13 cellular contexts compared by ENCODE assay signal in the genomic region with DNA sequence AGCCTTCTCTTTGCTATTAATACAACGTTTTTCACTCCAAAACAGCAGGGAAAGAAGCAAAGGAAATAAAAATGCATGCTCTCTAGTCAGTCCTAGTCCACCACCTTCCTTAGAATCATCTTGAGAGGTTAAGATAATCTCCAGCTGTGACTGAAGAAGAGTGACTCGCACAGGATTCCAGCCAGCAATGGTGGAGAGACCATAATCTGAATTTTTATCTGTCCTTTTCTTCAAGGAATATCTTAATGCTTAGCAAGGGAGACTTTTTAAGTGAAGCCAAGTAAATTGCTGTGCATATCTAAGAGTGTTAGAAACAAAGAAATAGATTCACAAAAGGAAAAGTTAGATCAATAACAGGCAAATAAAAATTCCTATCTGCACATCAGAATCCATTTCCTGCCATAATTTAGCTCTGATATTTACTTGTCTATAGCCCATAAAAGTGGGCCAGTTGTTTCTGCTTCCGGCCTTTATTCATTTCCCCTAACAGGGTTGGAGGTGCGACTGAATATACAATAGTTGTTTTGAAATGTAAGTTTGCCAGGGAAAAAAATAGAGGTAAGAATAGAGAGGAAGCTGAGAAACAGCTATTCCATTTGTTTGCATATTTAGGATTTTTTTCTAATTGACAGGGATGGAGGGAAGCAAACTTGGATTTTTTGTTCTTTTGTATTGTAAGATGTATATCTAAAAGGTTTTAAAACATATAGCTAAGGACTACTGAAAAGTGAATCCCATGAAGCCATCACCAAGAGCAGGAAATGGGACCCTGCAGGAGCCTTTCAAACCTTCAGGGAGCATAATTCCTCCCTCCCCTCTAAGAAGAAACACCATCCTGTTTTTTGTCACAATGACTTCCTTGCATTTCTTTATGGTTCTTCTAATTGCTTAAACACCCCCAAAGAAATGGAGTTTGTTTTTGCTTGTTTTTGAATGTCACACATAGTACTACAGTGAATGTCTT.
A peak's percentile ranks its signal among the peaks of the same experiment; 100 is the strongest.
DNase-seq lines count a peak whose midpoint lies in the region; ATAC-seq and TF ChIP-seq lines count a peak whose summit lies in the region.
"Had no signal": no experiment of that assay in that cellular context is flagged by ENCODE, and none has a peak within 500 bp of the region (broad histone marks: within the 10 kb centered on the region; RNA-seq: fewer than 3 reads in every experiment).

No MANE protein-coding gene starts in this region.

- TF ChIP-seq CTCF in endodermal cell (conservative IDR thresholded peaks at IDR 0.05): no peak
- no peak for TF ChIP-seq CTCF in mucosa of descending colon (IDR thresholded peaks at IDR 0.05)

- DNase-seq in EL (peak; percentile 16), NCI-H146 treated with DMSO at 0.1 percent for 48 hours (lab: John Stamatoyannopoulos, UW; ENCODE audit: unreplicated experiment) (peak; percentile 73), endodermal cell (no peak), mucosa of descending colon (no peak), NCI-H1092 (lab: John Stamatoyannopoulos, UW) (no peak), GOT3 (lab: John Stamatoyannopoulos, UW) (no peak)
- no peak for DNase-seq in naive thymus-derived CD8-positive, alpha-beta T cell
- DNase-seq: NCI-H1105 treated with DMSO at 0.1 percent for 48 hours, NCI-H510A treated with DMSO at 0.1 percent for 48 hours, nucleus accumbens, spleen had no signal

- H3K27ac Mint-ChIP-seq in endodermal cell: peak overlapping the region; percentile 91
- H3K27ac Mint-ChIP-seq in naive thymus-derived CD8-positive, alpha-beta T cell: peak overlapping the region in 3 of 10 donors; percentile 16 to 59 (median 33)

- WGBS in endodermal cell (ENCODE audit: insufficient coverage in 1 of 2, insufficient read length in 1 of 2), 2 experiments: 0 to 6% methylated on average over 2 to 4 of the region's 4 CpGs

- H3K9me3 Mint-ChIP-seq in endodermal cell: peaks cover 17% of the 10 kb centered on the region
- peaks cover 0 to 5% (median 0%) of the 10 kb centered on the region in 9 donors for H3K9me3 Mint-ChIP-seq in naive thymus-derived CD8-positive, alpha-beta T cell
- H3K9me3 Mint-ChIP-seq: activated naive CD4-positive, alpha-beta T cell treated with anti-CD3 and anti-CD28 coated beads, Interleukin-2, amount 50 U/mL, for 72 hours had no signal

- peak overlapping the region; percentile 22 for H3K4me3 Mint-ChIP-seq in endodermal cell
- no peak overlapping the region for H3K4me3 Mint-ChIP-seq in naive thymus-derived CD8-positive, alpha-beta T cell

- POLR2A ChIA-PET in naive thymus-derived CD8-positive, alpha-beta T cell (lab: Charles Lee): no interaction called here

- ATAC-seq in mucosa of descending colon (peak; percentile 58), GM19035 (IDR thresholded peaks at IDR 0.05; ENCODE audit: unreplicated experiment) (no peak)
- ATAC-seq in naive thymus-derived CD8-positive, alpha-beta T cell: no peak
- ATAC-seq: activated naive CD4-positive, alpha-beta T cell treated with anti-CD3 and anti-CD28 coated beads, Interleukin-2, amount 50 U/mL, for 72 hours had no signal

- H3K27me3 Mint-ChIP-seq in endodermal cell (ENCODE audit: insufficient read depth): no peaks in the 10 kb centered on the region
- no peaks in the 10 kb centered on the region for H3K27me3 Mint-ChIP-seq in naive thymus-derived CD8-positive, alpha-beta T cell

- H3K27me3 ChIP-seq in endodermal cell (ENCODE audit: control insufficient read depth, insufficient read depth, low read length, poor library complexity, severe bottlenecking): no peaks in the 10 kb centered on the region
- H3K27me3 ChIP-seq: spleen had no signal

- peaks cover 13% of the 10 kb centered on the region for H3K9me3 ChIP-seq in endodermal cell (ENCODE audit: control insufficient read depth, low read length)
- H3K9me3 ChIP-seq in mucosa of descending colon: peaks cover 4% of the 10 kb centered on the region

- intact Hi-C loops in mucosa of descending colon (cut with DNase I, micrococcal nuclease): no loop called here

- H3K4me1 Mint-ChIP-seq in endodermal cell: peaks cover 34% of the 10 kb centered on the region
- H3K4me1 Mint-ChIP-seq in naive thymus-derived CD8-positive, alpha-beta T cell: peaks cover 0 to 1% (median 0%) of the 10 kb centered on the region in 4 donors

- no peak overlapping the region for H3K27ac ChIP-seq in endodermal cell (ENCODE audit: low read depth, low read length)
- H3K27ac ChIP-seq: spleen had no signal

- H3K4me1 ChIP-seq in endodermal cell (ENCODE audit: control insufficient read depth, insufficient read depth, low read length): peaks cover 12% of the 10 kb centered on the region
- H3K4me1 ChIP-seq in mucosa of descending colon (ENCODE audit: low read depth): peaks cover 6% of the 10 kb centered on the region
- H3K4me1 ChIP-seq: spleen had no signal

- H3K36me3 ChIP-seq in endodermal cell (ENCODE audit: control insufficient read depth, insufficient read depth, low read length): no peaks in the 10 kb centered on the region
- H3K36me3 ChIP-seq in mucosa of descending colon (ENCODE audit: low read depth): no peaks in the 10 kb centered on the region

- H3K9ac ChIP-seq in endodermal cell (ENCODE audit: extremely low read depth, low read length, poor library complexity, severe bottlenecking): no peak overlapping the region

- H3K36me3 Mint-ChIP-seq in endodermal cell (ENCODE audit: low read depth): peaks cover 40% of the 10 kb centered on the region
- peaks cover 5 to 42% (median 39%) of the 10 kb centered on the region in 3 donors for H3K36me3 Mint-ChIP-seq in naive thymus-derived CD8-positive, alpha-beta T cell

- H3K4me3 ChIP-seq in endodermal cell (ENCODE audit: low read length) (peak overlapping the region; percentile 50), mucosa of descending colon (no peak overlapping the region)
- H3K4me3 ChIP-seq: spleen had no signal

Comparison
In these comparisons a context has a peak if more than half of its experiments do, and no peak if none do; other contexts are left out.
1. DNase-seq: peak in EL (single experiment) and NCI-H146 treated with DMSO at 0.1 percent for 48 hours (single experiment); none in endodermal cell (single experiment), mucosa of descending colon (0 of 3), naive thymus-derived CD8-positive, alpha-beta T cell (0 of 10), NCI-H1092 (single experiment) and GOT3 (single experiment).